Comparison of ENCODE assay signal across 5 cellular contexts in genomic region chr15:70858614-70859321, GRCh38. TPM values are rescaled to one million over a fixed set of nuclear protein-coding genes. Genes with fewer than 3 reads are reported as not detected.
"Had no signal": no experiment of that assay in that cellular context is flagged by ENCODE, and none has a peak within 500 bp of the region (broad histone marks: within the 10 kb centered on the region; RNA-seq: fewer than 3 reads in every experiment).

No MANE protein-coding gene starts in this region.

RNA-seq across cellular contexts. Expression of gene LARP6, which starts 4.8 kb away (rescaled TPM):
- total RNA-seq: activated CD4-positive, alpha-beta memory T cell treated with anti-CD3 and anti-CD28 coated beads, Interleukin-2, amount 10 ng/mL, durations not matched to agents 7 days and 5 days; activated CD4-positive, alpha-beta T cell treated with anti-CD3 and anti-CD28 coated beads, Interleukin-2, amount 10 ng/mL, durations not matched to agents 7 days and 5 days; activated naive CD8-positive, alpha-beta T cell treated with anti-CD3 and anti-CD28 coated beads, Interleukin-2, amount 10 ng/mL, durations not matched to agents 7 days and 5 days; T-helper 2 cell treated with Interferon-gamma antibody and Interleukin-4, amounts not matched to agents 100 ng/mL and 5 ng/mL, for 36 hours had no signal

RNA-seq across cellular contexts. Expression of gene THAP10, which starts 33.5 kb away (rescaled TPM):
- total RNA-seq: activated CD4-positive, alpha-beta T cell treated with anti-CD3 and anti-CD28 coated beads, Interleukin-2, amount 10 ng/mL, durations not matched to agents 7 days and 5 days; activated naive CD8-positive, alpha-beta T cell treated with anti-CD3 and anti-CD28 coated beads, Interleukin-2, amount 10 ng/mL, durations not matched to agents 7 days and 5 days had no signal

RNA-seq across cellular contexts. Expression of gene LRRC49, which starts 33.9 kb away (rescaled TPM):
- total RNA-seq: activated CD4-positive, alpha-beta memory T cell treated with anti-CD3 and anti-CD28 coated beads, Interleukin-2, amount 10 ng/mL, durations not matched to agents 7 days and 5 days; activated CD4-positive, alpha-beta T cell treated with anti-CD3 and anti-CD28 coated beads, Interleukin-2, amount 10 ng/mL, durations not matched to agents 7 days and 5 days; activated naive CD4-positive, alpha-beta T cell treated with anti-CD3 and anti-CD28 coated beads, Interleukin-2, amount 50 U/mL, for 72 hours; activated naive CD8-positive, alpha-beta T cell treated with anti-CD3 and anti-CD28 coated beads, Interleukin-2, amount 10 ng/mL, durations not matched to agents 7 days and 5 days; T-helper 2 cell treated with Interferon-gamma antibody and Interleukin-4, amounts not matched to agents 100 ng/mL and 5 ng/mL, for 36 hours had no signal
